Comparison of ENCODE assay signal across 20 cellular contexts in genomic region chr3:169508426-169508825, GRCh38.
"Had no signal": no experiment of that assay in that cellular context is flagged by ENCODE, and none has a peak within 500 bp of the region (broad histone marks: within the 10 kb centered on the region; RNA-seq: fewer than 3 reads in every experiment).

No MANE protein-coding gene starts in this region.

- H3K4me3 ChIP-seq: adrenal gland, coronary artery, left ventricle myocardium inferior, neural progenitor cell, ovary, prostate gland, thoracic aorta, upper lobe of left lung had no signal

- H3K27ac ChIP-seq: adrenal gland, coronary artery, epithelial cell of prostate, left ventricle myocardium inferior, neural progenitor cell, ovary, prostate gland, upper lobe of left lung had no signal

- H2AFZ ChIP-seq: neural progenitor cell had no signal

- FAIRE-seq: astrocyte, TTC549 had no signal

- H3K9me3 ChIP-seq: adrenal gland, left ventricle myocardium inferior, ovary, prostate gland, thoracic aorta, upper lobe of left lung had no signal

- H3K27me3 ChIP-seq: adrenal gland, neural progenitor cell, ovary, upper lobe of left lung had no signal

- DNase-seq: activated gamma-delta T cell treated with Interleukin-2 at 50 U/mL for 16 hours; activated T-cell treated with anti-CD3 and anti-CD28 coated beads, Interleukin-2, amount 50 U/mL, for 1 hour; adrenal gland; foreskin melanocyte; immature natural killer cell; left ventricle myocardium inferior; naive thymus-derived CD4-positive, alpha-beta T cell; ovary; right cardiac atrium; stimulated activated CD4-positive, alpha-beta T cell treated with anti-CD3 and anti-CD28 coated beads, Interleukin-4, amount 100 ng/mL, for 24 hours; stimulated activated naive CD4-positive, alpha-beta T cell treated with Interleukin-2 at 50 U/mL for 16 hours had no signal

- ATAC-seq: naive thymus-derived CD4-positive, alpha-beta T cell; right cardiac atrium; WTC11 had no signal

- H3K36me3 ChIP-seq: adrenal gland, left ventricle myocardium inferior, neural progenitor cell, ovary, prostate gland, thoracic aorta, upper lobe of left lung had no signal

- H3K4me2 ChIP-seq: neural progenitor cell had no signal

- H3K9ac ChIP-seq: neural progenitor cell had no signal

- H3K4me1 ChIP-seq: adrenal gland, prostate gland had no signal
